12 cellular contexts compared by ENCODE assay signal in genomic region chr3:44198957-44199269, GRCh38. TPM values are rescaled to one million over a fixed set of nuclear protein-coding genes. Genes with fewer than 3 reads are reported as not detected.
A peak's percentile ranks its signal among the peaks of the same experiment; 100 is the strongest.
DNase-seq lines count a peak whose midpoint lies in the region; ATAC-seq, FAIRE-seq and TF ChIP-seq lines count a peak whose summit lies in the region.
"Had no signal": no experiment of that assay in that cellular context is flagged by ENCODE, and none has a peak within 500 bp of the region (broad histone marks: within the 10 kb centered on the region; RNA-seq: fewer than 3 reads in every experiment).

No MANE protein-coding gene starts in this region.

- H3K9me3 ChIP-seq in Panc1 (ENCODE audit: control insufficient read depth, insufficient read depth, low read depth, low read length): no peaks in the 10 kb centered on the region

- in situ Hi-C loops in Panc1 (cut with HindIII; ENCODE audit: low pct_unique_long_range_greater_than_20kb, low sequenced_read_pairs): no loop called here

- no peak for FAIRE-seq in GM12892 (lab: Jason Lieb, UNC)

- no peaks in the 10 kb centered on the region for H3K4me1 ChIP-seq in Panc1 (ENCODE audit: control insufficient read depth, insufficient read depth, low read length)

- POLR2A ChIA-PET in activated CD4-positive, alpha-beta T cell treated with anti-CD3 and anti-CD28 coated beads for 36 hours (lab: Charles Lee): no interaction called here
- POLR2A ChIA-PET in Panc1 (lab: Charles Lee): no interaction called here

- DNase-seq in activated CD4-positive, alpha-beta T cell treated with anti-CD3 and anti-CD28 coated beads for 36 hours: no peak
- DNase-seq in activated CD4-positive, alpha-beta T cell treated with anti-CD3 and anti-CD28 coated beads, Interleukin-2, amount 50 U/mL, for 48 hours: no peak
- no peak for DNase-seq in Panc1 (ENCODE audit: low read depth, low spot score)
- DNase-seq in left colon: no peak
- no peak for DNase-seq in stimulated activated naive CD8-positive, alpha-beta T cell treated with anti-CD3 and anti-CD28 coated beads, Interleukin-15, amount 100 ng/mL, for 72 hours
- DNase-seq in progenitor cell of endocrine pancreas (ENCODE audit: low spot score, unreplicated experiment): no peak
- no peak for DNase-seq in GM12892 (ENCODE audit: insufficient read length)
- no peak for DNase-seq in mucosa of gallbladder (ENCODE audit: low spot score)

- H3K9me3 Mint-ChIP-seq in activated CD4-positive, alpha-beta T cell treated with anti-CD3 and anti-CD28 coated beads for 36 hours (ENCODE audit: low read depth): no peaks in the 10 kb centered on the region
- no peaks in the 10 kb centered on the region for H3K9me3 Mint-ChIP-seq in stimulated activated naive CD8-positive, alpha-beta T cell treated with anti-CD3 and anti-CD28 coated beads, Interleukin-15, amount 100 ng/mL, for 72 hours
- H3K9me3 Mint-ChIP-seq in progenitor cell of endocrine pancreas (ENCODE audit: low read depth): no peaks in the 10 kb centered on the region
- H3K9me3 Mint-ChIP-seq: naive B cell had no signal

- no peaks in the 10 kb centered on the region for H3K4me1 Mint-ChIP-seq in activated CD4-positive, alpha-beta T cell treated with anti-CD3 and anti-CD28 coated beads for 36 hours
- peaks cover 10% of the 10 kb centered on the region for H3K4me1 Mint-ChIP-seq in stimulated activated naive CD8-positive, alpha-beta T cell treated with anti-CD3 and anti-CD28 coated beads, Interleukin-15, amount 100 ng/mL, for 72 hours
- H3K4me1 Mint-ChIP-seq in progenitor cell of endocrine pancreas (ENCODE audit: low read depth): no peaks in the 10 kb centered on the region

- no peak overlapping the region for H3K4me3 ChIP-seq in Panc1 (ENCODE audit: low read depth in 2 of 2, low read length in 2 of 2)
- H3K4me3 ChIP-seq: skin epidermis had no signal

- BruUV-seq in Panc1 (replicated peaks; lab: Mats Ljungman, UMichigan): no TSS peak

- TF ChIP-seq POLR2A in GM12892 (IDR thresholded peaks at IDR 0.05; ENCODE audit: low read depth, low read length): no peak

- intact Hi-C loops in activated CD4-positive, alpha-beta T cell treated with anti-CD3 and anti-CD28 coated beads for 36 hours (cut with DNase I, micrococcal nuclease): loop anchor here (1.0 to 5.0 kb wide), 8 partner anchors 202 to 655 kb away; no protein-coding TSS in a partner anchor
- intact Hi-C loops in Panc1 (cut with micrococcal nuclease; ENCODE audit: unreplicated experiment) (loop anchor here (5.0 kb wide), 1 partner anchor 657 kb away; no protein-coding TSS in a partner anchor), left colon (cut with DNase I, micrococcal nuclease) (loop anchor here in 1 of 2 donors (2.0 kb wide), 1 partner anchor 654 kb away; no protein-coding TSS in a partner anchor)

- peaks cover 5% of the 10 kb centered on the region; the same call in 1 of the 2 replicates for H3K27me3 ChIP-seq in Panc1 (ENCODE audit: control insufficient read depth, insufficient read depth, low read length)

- TF ChIP-seq CTCF in Panc1 (IDR thresholded peaks at IDR 0.05) (peak; percentile 37), progenitor cell of endocrine pancreas (IDR thresholded peaks at IDR 0.05; ENCODE audit: unreplicated experiment) (no peak)

- peaks cover 24% of the 10 kb centered on the region for H3K27me3 Mint-ChIP-seq in activated CD4-positive, alpha-beta T cell treated with anti-CD3 and anti-CD28 coated beads for 36 hours
- peaks cover 19% of the 10 kb centered on the region for H3K27me3 Mint-ChIP-seq in stimulated activated naive CD8-positive, alpha-beta T cell treated with anti-CD3 and anti-CD28 coated beads, Interleukin-15, amount 100 ng/mL, for 72 hours
- H3K27me3 Mint-ChIP-seq in progenitor cell of endocrine pancreas: peaks cover 47% of the 10 kb centered on the region

- H3K4me3 Mint-ChIP-seq in activated CD4-positive, alpha-beta T cell treated with anti-CD3 and anti-CD28 coated beads for 36 hours: no peak overlapping the region
- H3K4me3 Mint-ChIP-seq in stimulated activated naive CD8-positive, alpha-beta T cell treated with anti-CD3 and anti-CD28 coated beads, Interleukin-15, amount 100 ng/mL, for 72 hours: no peak overlapping the region
- H3K4me3 Mint-ChIP-seq in progenitor cell of endocrine pancreas (ENCODE audit: low read depth): no peak overlapping the region
- H3K4me3 Mint-ChIP-seq: naive B cell had no signal

- peak; percentile 74 for ATAC-seq in activated CD4-positive, alpha-beta T cell treated with anti-CD3 and anti-CD28 coated beads for 36 hours
- ATAC-seq in Panc1 (0 out of 2 replicates have a peak, but pooled peaks have one; percentile 34), left colon (peak; percentile 14)
- peak; percentile 67 for ATAC-seq in stimulated activated naive CD8-positive, alpha-beta T cell treated with anti-CD3 and anti-CD28 coated beads, Interleukin-15, amount 100 ng/mL, for 72 hours

- CTCF ChIA-PET in activated CD4-positive, alpha-beta T cell treated with anti-CD3 and anti-CD28 coated beads for 36 hours (lab: Charles Lee): interaction anchor here (0.5 to 1.4 kb wide), 13 partner anchors 12 to 523 kb away, joined by 3 to 10 read pairs (median 3); no protein-coding TSS in a partner anchor
- CTCF ChIA-PET in Panc1 (lab: Charles Lee): interaction anchor here (0.6 to 0.9 kb wide), 2 partner anchors 500 to 1238 kb away, joined by 3 to 8 read pairs; no protein-coding TSS in a partner anchor

- no peak overlapping the region for H3K27ac Mint-ChIP-seq in activated CD4-positive, alpha-beta T cell treated with anti-CD3 and anti-CD28 coated beads for 36 hours
- H3K27ac Mint-ChIP-seq in stimulated activated naive CD8-positive, alpha-beta T cell treated with anti-CD3 and anti-CD28 coated beads, Interleukin-15, amount 100 ng/mL, for 72 hours: no peak overlapping the region
- no peak overlapping the region for H3K27ac Mint-ChIP-seq in progenitor cell of endocrine pancreas

- no peaks in the 10 kb centered on the region for H3K36me3 ChIP-seq in Panc1 (ENCODE audit: control insufficient read depth, insufficient read depth, low read length)

- H3K27ac ChIP-seq in Panc1 (ENCODE audit: low read length): no peak overlapping the region
- H3K27ac ChIP-seq: skin epidermis had no signal

- H3K36me3 Mint-ChIP-seq in activated CD4-positive, alpha-beta T cell treated with anti-CD3 and anti-CD28 coated beads for 36 hours (ENCODE audit: low read depth): no peaks in the 10 kb centered on the region
- no peaks in the 10 kb centered on the region for H3K36me3 Mint-ChIP-seq in progenitor cell of endocrine pancreas (ENCODE audit: insufficient read depth)
- H3K36me3 Mint-ChIP-seq: naive B cell had no signal

RNA-seq across cellular contexts. Expression of gene TOPAZ1, which starts 42.8 kb away (rescaled TPM):
- not detected for total RNA-seq in activated CD4-positive, alpha-beta T cell treated with anti-CD3 and anti-CD28 coated beads for 36 hours
- total RNA-seq in Panc1 (2021; ENCODE audit: unreplicated experiment) (not detected), left colon (not detected), progenitor cell of endocrine pancreas (not detected in 2 replicates), mucosa of gallbladder (not detected)
- not detected for polyA plus RNA-seq in Panc1 (2012; ENCODE audit: insufficient read length)
- polyA plus RNA-seq in GM12892 (2012; ENCODE audit: missing spikeins): not detected
- total RNA-seq: glomerular endothelial cell, NCI-H460 had no signal

Comparison
In these comparisons a context has a peak if more than half of its experiments do, and no peak if none do; other contexts are left out.
1. ATAC-seq: peak in every context shown above with its lines; median percentile 74 in activated CD4-positive, alpha-beta T cell treated with anti-CD3 and anti-CD28 coated beads for 36 hours; 67 in stimulated activated naive CD8-positive, alpha-beta T cell treated with anti-CD3 and anti-CD28 coated beads, Interleukin-15, amount 100 ng/mL, for 72 hours; 34 in Panc1; 14 in left colon.